ENCODE assay signal across 1 cellular context in genomic region chr14:91264151-91265150, GRCh38.
TF ChIP-seq lines count a peak whose summit lies in the region.

No MANE protein-coding gene starts in this region.

TF ChIP-seq in IMR-90, 13 proteins besides CTCF, POLR2A, EP300 and RAD21 (continued from another document):
- TF ChIP-seq, protein P1, sequence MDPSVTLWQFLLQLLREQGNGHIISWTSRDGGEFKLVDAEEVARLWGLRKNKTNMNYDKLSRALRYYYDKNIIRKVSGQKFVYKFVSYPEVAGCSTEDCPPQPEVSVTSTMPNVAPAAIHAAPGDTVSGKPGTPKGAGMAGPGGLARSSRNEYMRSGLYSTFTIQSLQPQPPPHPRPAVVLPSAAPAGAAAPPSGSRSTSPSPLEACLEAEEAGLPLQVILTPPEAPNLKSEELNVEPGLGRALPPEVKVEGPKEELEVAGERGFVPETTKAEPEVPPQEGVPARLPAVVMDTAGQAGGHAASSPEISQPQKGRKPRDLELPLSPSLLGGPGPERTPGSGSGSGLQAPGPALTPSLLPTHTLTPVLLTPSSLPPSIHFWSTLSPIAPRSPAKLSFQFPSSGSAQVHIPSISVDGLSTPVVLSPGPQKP (IDR thresholded peaks at IDR 0.05; ENCODE audit: borderline replicate concordance, low read depth, low read length): no peak
- TF ChIP-seq MAZ (IDR thresholded peaks at IDR 0.05; ENCODE audit: borderline replicate concordance, low read depth, low read length) (no peak), MXI1 (IDR thresholded peaks at IDR 0.05; ENCODE audit: borderline replicate concordance, low read depth, low read length) (no peak), FOS (IDR thresholded peaks at IDR 0.05; ENCODE audit: low read depth, low read length) (no peak), RCOR1 (IDR thresholded peaks at IDR 0.05; ENCODE audit: insufficient replicate concordance, low read length) (no peak)
